ENCODE assay signal across 8 cellular contexts in the genomic region with DNA sequence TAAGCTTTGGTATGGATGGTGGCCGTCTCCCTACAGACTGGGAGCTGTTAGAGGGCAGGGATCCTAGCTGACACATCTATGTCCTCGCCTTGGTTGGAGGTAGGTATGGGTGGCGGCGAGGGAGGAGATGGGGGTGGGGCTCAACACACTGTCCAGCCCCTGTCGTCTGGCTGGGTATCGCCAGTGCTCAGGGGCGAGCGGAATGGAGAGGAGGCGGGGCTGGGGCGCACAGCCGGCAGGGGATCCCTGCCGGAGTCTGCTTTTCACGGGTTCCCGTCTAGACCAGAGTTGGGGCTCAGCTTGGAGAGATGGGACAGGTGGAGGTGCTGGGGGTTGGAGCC. TPM values are rescaled to one million over a fixed set of nuclear protein-coding genes. Genes with fewer than 3 reads are reported as not detected.
DNase-seq lines count a peak whose midpoint lies in the region; ATAC-seq, FAIRE-seq and TF ChIP-seq lines count a peak whose summit lies in the region.

No MANE protein-coding gene starts in this region.

- H3K4me3 Mint-ChIP-seq in natural killer cell = peak overlapping the region; percentile 94

- peak overlapping the region; percentile 82 to 85 for H3K27ac Mint-ChIP-seq in natural killer cell

- peak; percentile 38 for DNase-seq in NCI-H345 (lab: John Stamatoyannopoulos, UW)
- DNase-seq in NCI-H345 treated with DMSO at 0.1 percent for 48 hours (lab: John Stamatoyannopoulos, UW; ENCODE audit: unreplicated experiment) = no peak
- DNase-seq in NCI-H510A (lab: John Stamatoyannopoulos, UW) = peak; percentile 58
- no peak for DNase-seq in choroid plexus epithelial cell (ENCODE audit: low read depth)
- DNase-seq in natural killer cell = no peak
- no peak for DNase-seq in mesenteric fat pad (ENCODE audit: low spot score)
- DNase-seq in H54 (ENCODE audit: insufficient read length, low spot score) = no peak

- peaks cover 35 to 44% of the 10 kb centered on the region in 2 donors for H3K4me1 Mint-ChIP-seq in natural killer cell

- intact Hi-C loops in natural killer cell (cut with micrococcal nuclease) = loop anchor here (1.0 kb wide), 1 partner anchor 17 kb away; a partner anchor contains a TSS

- no peaks in the 10 kb centered on the region for H3K36me3 Mint-ChIP-seq in natural killer cell

- ATAC-seq in natural killer cell (peak; percentile 1 to 6 (median 6)), HG02840 (IDR thresholded peaks at IDR 0.05; ENCODE audit: low FRiP score, unreplicated experiment) (no peak)

- H3K4me3 ChIP-seq in choroid plexus epithelial cell (ENCODE audit: low read depth, low read length) = peak overlapping the region; percentile 56

- no peaks in the 10 kb centered on the region for H3K9me3 Mint-ChIP-seq in natural killer cell

- no peak for TF ChIP-seq POLR2A in H54 (IDR thresholded peaks at IDR 0.05; ENCODE audit: low read depth, low read length)

- no peaks in the 10 kb centered on the region for H3K27me3 Mint-ChIP-seq in natural killer cell (ENCODE audit: low read depth in 2 of 2)

- no peak for FAIRE-seq in H54 (lab: Jason Lieb, UNC)

- TF ChIP-seq CTCF in choroid plexus epithelial cell (conservative IDR thresholded peaks at IDR 0.05; ENCODE audit: low read depth, low read length) = no peak
- TF ChIP-seq CTCF in natural killer cell (IDR thresholded peaks at IDR 0.05) = no peak

RNA-seq across cellular contexts. Expression of a gene that starts 16.1 kb away (rescaled TPM):
- total RNA-seq in natural killer cell (100 to 1,000 TPM; 403 to 663 (median 424) TPM), mesenteric fat pad (117 TPM)

RNA-seq across cellular contexts. Expression of a gene that starts 28.4 kb away (rescaled TPM):
- 100 to 1,000 TPM in 1 of 3 donors, 10 to 100 TPM in 2; 72.5 to 177 (median 96.7) TPM for total RNA-seq in natural killer cell
- total RNA-seq in mesenteric fat pad = 863 TPM

RNA-seq across cellular contexts. Expression of a gene that starts 47.0 kb away (rescaled TPM):
- total RNA-seq in natural killer cell (10 to 100 TPM; 18.6 to 32.8 (median 23.3) TPM), mesenteric fat pad (36.2 TPM)

RNA-seq across cellular contexts. Expression of a gene that starts 56.7 kb away (rescaled TPM):
- not detected for total RNA-seq in natural killer cell
- total RNA-seq in mesenteric fat pad = 0.45 TPM

Comparison
In these comparisons a context has a peak if more than half of its experiments do, and no peak if none do; other contexts are left out.
1. DNase-seq: peak in NCI-H345 (single experiment) and NCI-H510A (single experiment); none in NCI-H345 treated with DMSO at 0.1 percent for 48 hours (single experiment), choroid plexus epithelial cell (single experiment), natural killer cell (single experiment), mesenteric fat pad (single experiment) and H54 (single experiment).